In genomic region chr1:155981266-155982088, GRCh38 we compare ENCODE assay signal across 8 cellular contexts. TPM values are rescaled to one million over a fixed set of nuclear protein-coding genes. Genes with fewer than 3 reads are reported as not detected.
DNase-seq lines count a peak whose midpoint lies in the region; ATAC-seq, FAIRE-seq and TF ChIP-seq lines count a peak whose summit lies in the region.

No MANE protein-coding gene starts in this region.

- peaks cover 35% of the 10 kb centered on the region for H3F3A ChIP-seq in SU-DHL-6 (ENCODE audit: insufficient read depth)

- TF ChIP-seq EP300 in A549 (IDR thresholded peaks at IDR 0.05) (no peak), ovary (IDR thresholded peaks at IDR 0.05) (no peak)

- H3K36me3 Mint-ChIP-seq in endothelial cell (ENCODE audit: low read depth, unreplicated experiment): peaks cover 7% of the 10 kb centered on the region

- no peak for TF ChIP-seq RAD21 in A549 (conservative IDR thresholded peaks at IDR 0.05 in 1 of 2, IDR thresholded peaks at IDR 0.05 in 1 of 2)

- intact Hi-C loops in ovary (cut with DNase I): no loop called here

- CTCF ChIA-PET in A549 (lab: Yijun Ruan, JAX): interaction anchor here (1.1 to 24.7 kb wide), 5 partner anchors 8 to 40 kb away, joined by 3 to 423 read pairs (median 25); partner anchors contain the start of gene RXFP4

- H2AFZ ChIP-seq in SU-DHL-6 (ENCODE audit: low read depth, low read length, severe bottlenecking): no peak overlapping the region

- peak overlapping the region; percentile 86 for H3K27ac Mint-ChIP-seq in endothelial cell (ENCODE audit: unreplicated experiment)

- ATAC-seq in A549 (no peak), GM18873 (IDR thresholded peaks at IDR 0.05; ENCODE audit: low FRiP score, unreplicated experiment) (no peak), GM18861 (IDR thresholded peaks at IDR 0.05; ENCODE audit: unreplicated experiment) (no peak), HG03342 (IDR thresholded peaks at IDR 0.05; ENCODE audit: unreplicated experiment) (no peak)

- H3K4me2 ChIP-seq in A549 (peak overlapping the region; percentile 93), SU-DHL-6 (ENCODE audit: low read depth, low read length, poor library complexity, severe bottlenecking) (peak overlapping the region; percentile 95)

- H3K4me3 ChIP-seq in A549: peak overlapping the region; percentile 90; the same call in 2 of the 3 replicates
- peak overlapping the region; percentile 94 for H3K4me3 ChIP-seq in SU-DHL-6 (ENCODE audit: insufficient read depth, low read length, poor library complexity, severe bottlenecking)
- peak overlapping the region; percentile 5 for H3K4me3 ChIP-seq in ovary

- no peaks in the 10 kb centered on the region for H4K20me1 ChIP-seq in SU-DHL-6 (ENCODE audit: low read depth, low read length)

- peak overlapping the region; percentile 90 for H3K9ac ChIP-seq in SU-DHL-6 (ENCODE audit: low read length)

- H3K36me3 ChIP-seq in SU-DHL-6 (ENCODE audit: low read length) (no peaks in the 10 kb centered on the region), ovary (no peaks in the 10 kb centered on the region)

- POLR2A ChIA-PET in A549 (lab: Yijun Ruan, JAX): interaction anchor here (0.8 kb wide), 1 partner anchor 13 kb away, joined by 3 read pairs; no protein-coding TSS in a partner anchor

- H3K4me3 Mint-ChIP-seq in endothelial cell (ENCODE audit: unreplicated experiment): peak overlapping the region; percentile 85

- H3K4me1 ChIP-seq in A549 (peaks cover 63% of the 10 kb centered on the region), ovary (ENCODE audit: insufficient read depth) (peaks cover 13% of the 10 kb centered on the region)

- H3K27me3 ChIP-seq in SU-DHL-6 (ENCODE audit: low read length): no peaks in the 10 kb centered on the region
- no peaks in the 10 kb centered on the region for H3K27me3 ChIP-seq in ovary

- peaks cover 26% of the 10 kb centered on the region for H3K79me2 ChIP-seq in SU-DHL-6 (ENCODE audit: insufficient read depth, low read length)

- H3K9me3 ChIP-seq in A549 (no peaks in the 10 kb centered on the region), SU-DHL-6 (ENCODE audit: insufficient read depth, low read length) (no peaks in the 10 kb centered on the region), ovary (no peaks in the 10 kb centered on the region)

- no peak for TF ChIP-seq CTCF in A549 (IDR thresholded peaks at IDR 0.05)
- TF ChIP-seq CTCF in SU-DHL-6 (IDR thresholded peaks at IDR 0.05; ENCODE audit: insufficient read depth, low read length, poor library complexity, severe bottlenecking): no peak
- TF ChIP-seq CTCF in endothelial cell (IDR thresholded peaks at IDR 0.05; ENCODE audit: unreplicated experiment): no peak
- TF ChIP-seq CTCF in ovary (IDR thresholded peaks at IDR 0.05): no peak

- peaks cover 66% of the 10 kb centered on the region for H3K4me1 Mint-ChIP-seq in endothelial cell (ENCODE audit: unreplicated experiment)

- H3K27me3 Mint-ChIP-seq in endothelial cell (ENCODE audit: unreplicated experiment): peaks cover 15% of the 10 kb centered on the region

- H3K9me2 ChIP-seq in SU-DHL-6 (replicated peaks; ENCODE audit: insufficient read depth, low read length): no peaks in the 10 kb centered on the region

- H3K27ac ChIP-seq in A549 (peak overlapping the region; percentile 98 to 99), SU-DHL-6 (ENCODE audit: low read depth, low read length) (peak overlapping the region; percentile 97), ovary (no peak overlapping the region)

- DNase-seq in A549 (ENCODE audit: low read depth in 1 of 2, low spot score in 1 of 2) (no peak), endothelial cell (ENCODE audit: low spot score) (no peak), ovary (no peak)

- 69% methylated on average over 6 of the region's 6 CpGs for WGBS in A549 (ENCODE audit: missing lambda C conversion rate)
- 63 to 71% (median 66%) methylated on average over 6 of the region's 6 CpGs for WGBS in ovary, 3 donors

- H3K9me3 Mint-ChIP-seq in endothelial cell (ENCODE audit: unreplicated experiment): no peaks in the 10 kb centered on the region

- FAIRE-seq in A549 (lab: Jason Lieb, UNC): no peak

- TF ChIP-seq POLR2A in A549 (IDR thresholded peaks at IDR 0.05; ENCODE audit: low read length) (no peak), GM19099 (IDR thresholded peaks at IDR 0.05; ENCODE audit: extremely low read depth, insufficient read length, low read depth) (peak; percentile 23), ovary (IDR thresholded peaks at IDR 0.05) (no peak)

TF ChIP-seq in A549, 52 proteins besides CTCF, POLR2A, EP300 and RAD21:
- TF ChIP-seq HEYL (CRISPR knock-in tag; IDR thresholded peaks at IDR 0.05) (no peak), NFE2L2 (conservative IDR thresholded peaks at IDR 0.05; ENCODE audit: low read length) (no peak), RARB (CRISPR knock-in tag; IDR thresholded peaks at IDR 0.05) (no peak)
TF ChIP-seq in A549: peak in this region for 0.

RNA-seq across cellular contexts. Expression of gene ARHGEF2, which starts 3.1 kb away (rescaled TPM):
- 67.4 and 69.1 TPM in 2 replicates for polyA plus RNA-seq in A549 (2011; rRNA removed)
- 22.8 and 23.2 TPM in 2 replicates for polyA plus RNA-seq in A549 (2012; cell fraction: cytosol; rRNA removed)
- polyA plus RNA-seq in A549 (2012; cell fraction: nucleus; rRNA removed): 66.0 and 69.8 TPM in 2 replicates
- 21.3 to 21.5 TPM (median 21.5 TPM) in 3 replicates for polyA plus RNA-seq in A549 (2017; fragmentation: RNase III; extraction: RNeasy Plus Mini Kit Qiagen cat#74134 plus additional on column Dnase treatment)
- polyA minus RNA-seq in A549 (2011; rRNA and poly(A)+ RNA removed): 84.0 and 96.7 TPM in 2 replicates
- 244 TPM for total RNA-seq in endothelial cell (ENCODE audit: unreplicated experiment)
- 100 to 1,000 TPM in 1 of 7 donors, 10 to 100 TPM in 6; 41.0 to 221 (median 63.3) TPM for total RNA-seq in ovary
- polyA plus RNA-seq in ovary: 100 to 1,000 TPM in 1 of 2 donors, 10 to 100 TPM in 1; 36.3 to 108 TPM

RNA-seq across cellular contexts. Expression of gene SSR2, which starts 39.3 kb away (rescaled TPM):
- polyA plus RNA-seq in A549 (2011; rRNA removed): 382 and 581 TPM in 2 replicates
- polyA plus RNA-seq in A549 (2012; cell fraction: cytosol; rRNA removed): 298 and 314 TPM in 2 replicates
- 230 and 535 TPM in 2 replicates for polyA plus RNA-seq in A549 (2012; cell fraction: nucleus; rRNA removed)
- 255 to 266 TPM (median 261 TPM) in 3 replicates for polyA plus RNA-seq in A549 (2017; fragmentation: RNase III; extraction: RNeasy Plus Mini Kit Qiagen cat#74134 plus additional on column Dnase treatment)
- polyA minus RNA-seq in A549 (2011; rRNA and poly(A)+ RNA removed): 225 and 325 TPM in 2 replicates
- total RNA-seq in endothelial cell (ENCODE audit: unreplicated experiment): 340 TPM
- 100 to 1,000 TPM; 261 to 496 (median 272) TPM for total RNA-seq in ovary
- polyA plus RNA-seq in ovary: 100 to 1,000 TPM; 465 to 601 TPM

RNA-seq across cellular contexts. Expression of gene RXFP4, which starts 40.0 kb away (rescaled TPM):
- polyA plus RNA-seq in A549 (2011; rRNA removed): 0.12 TPM in 1 of 2 replicates, not detected in the other
- polyA plus RNA-seq in A549 (2012; cell fraction: cytosol; rRNA removed): 0.03 and 0.05 TPM in 2 replicates
- polyA plus RNA-seq in A549 (2012; cell fraction: nucleus; rRNA removed): 0.07 TPM in 1 of 2 replicates, not detected in the other
- 0.06 TPM in 1 of 3 replicates, not detected in the others for polyA plus RNA-seq in A549 (2017; fragmentation: RNase III; extraction: RNeasy Plus Mini Kit Qiagen cat#74134 plus additional on column Dnase treatment)
- not detected in 2 replicates for polyA minus RNA-seq in A549 (2011; rRNA and poly(A)+ RNA removed)
- total RNA-seq in endothelial cell (ENCODE audit: unreplicated experiment): not detected
- total RNA-seq in ovary: not detected
- not detected for polyA plus RNA-seq in ovary

RNA-seq across cellular contexts. Expression of gene KHDC4, which starts 47.3 kb away (rescaled TPM):
- polyA plus RNA-seq in A549 (2011; rRNA removed): 69.9 and 72.3 TPM in 2 replicates
- 22.6 and 30.2 TPM in 2 replicates for polyA plus RNA-seq in A549 (2012; cell fraction: cytosol; rRNA removed)
- polyA plus RNA-seq in A549 (2012; cell fraction: nucleus; rRNA removed): 52.1 and 67.4 TPM in 2 replicates
- 35.7 to 37.9 TPM (median 37.7 TPM) in 3 replicates for polyA plus RNA-seq in A549 (2017; fragmentation: RNase III; extraction: RNeasy Plus Mini Kit Qiagen cat#74134 plus additional on column Dnase treatment)
- 58.0 and 90.2 TPM in 2 replicates for polyA minus RNA-seq in A549 (2011; rRNA and poly(A)+ RNA removed)
- total RNA-seq in endothelial cell (ENCODE audit: unreplicated experiment): 42.6 TPM
- 10 to 100 TPM; 38.1 to 61.1 (median 46.4) TPM for total RNA-seq in ovary
- 10 to 100 TPM; 35.4 to 47.1 TPM for polyA plus RNA-seq in ovary

Comparison
In these comparisons a context has a peak if more than half of its experiments do, and no peak if none do; other contexts are left out.
1. H3K27ac ChIP-seq: peak in A549 (2 of 2) and SU-DHL-6 (single experiment); none in ovary (0 of 2).
2. H3K4me3 ChIP-seq: peak in every context shown above with its lines; median percentile 94 in SU-DHL-6; 90 in A549; 5 in ovary.